12 cellular contexts compared by ENCODE assay signal in the genomic region with DNA sequence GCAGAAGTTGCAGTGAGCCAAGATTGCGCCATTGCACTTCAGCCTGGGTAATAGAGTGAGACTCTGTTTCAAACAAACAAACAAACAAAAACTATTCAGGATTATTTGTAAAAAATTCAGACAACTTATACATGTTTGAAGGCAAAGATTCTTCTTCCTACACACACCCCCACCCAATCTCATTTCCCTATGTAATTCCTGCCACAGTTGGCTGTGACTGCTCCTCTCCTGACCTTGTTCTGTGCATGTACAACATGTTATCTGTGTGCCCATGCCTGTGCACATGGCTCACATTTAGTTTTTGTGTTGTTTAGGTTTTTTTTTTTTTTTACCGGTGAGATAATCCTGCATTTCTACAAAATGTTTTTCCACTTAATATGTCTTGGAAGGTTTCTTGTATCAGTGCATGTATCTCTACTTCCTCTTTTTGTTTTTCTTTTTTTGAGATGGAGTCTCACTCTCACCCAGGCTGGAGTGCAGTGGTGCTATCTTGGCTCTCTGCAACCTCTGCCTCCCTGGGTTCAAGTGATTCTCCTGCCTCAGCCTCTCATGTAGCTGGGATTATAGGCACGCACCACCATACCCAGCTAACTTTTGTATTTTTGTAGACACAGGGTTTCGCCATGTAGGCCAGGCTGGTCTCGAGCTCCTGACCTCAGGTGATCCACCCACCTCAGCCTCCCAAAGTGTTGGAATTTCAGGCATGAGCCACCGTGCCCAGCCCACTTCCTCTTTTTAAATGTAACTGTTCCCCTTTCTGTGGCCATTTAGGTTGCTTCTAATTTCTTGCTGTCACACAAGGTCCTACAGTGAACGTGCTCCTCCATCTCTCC. TPM values are rescaled to one million over a fixed set of nuclear protein-coding genes. Genes with fewer than 3 reads are reported as not detected.
DNase-seq lines count a peak whose midpoint lies in the region; ATAC-seq and TF ChIP-seq lines count a peak whose summit lies in the region.
"Had no signal": no experiment of that assay in that cellular context is flagged by ENCODE, and none has a peak within 500 bp of the region (broad histone marks: within the 10 kb centered on the region; RNA-seq: fewer than 3 reads in every experiment).

No MANE protein-coding gene starts in this region.

- H3K79me2 ChIP-seq in DOHH2 (ENCODE audit: control insufficient read depth, low read length), result no peaks in the 10 kb centered on the region; the same call in 1 of the 2 replicates

- peak overlapping the region; percentile 49 for H3K4me3 ChIP-seq in DOHH2 (ENCODE audit: low read length)
- no peak overlapping the region for H3K4me3 ChIP-seq in A673 (ENCODE audit: low read depth, low read length, poor library complexity, severe bottlenecking)
- H3K4me3 ChIP-seq in CD8-positive, alpha-beta T cell (ENCODE audit: low read depth, low read length), result no peak overlapping the region

- H3K36me3 Mint-ChIP-seq in CD8-positive, alpha-beta T cell, result no peaks in the 10 kb centered on the region
- H3K36me3 Mint-ChIP-seq: activated CD8-positive, alpha-beta memory T cell treated with anti-CD3 and anti-CD28 coated beads, Interleukin-2, amount 10 ng/mL, durations not matched to agents 7 days and 5 days had no signal

- H3K9me2 ChIP-seq in DOHH2 (replicated peaks; ENCODE audit: control insufficient read depth, low read length), result no peaks in the 10 kb centered on the region

- intact Hi-C loops in A673 (cut with micrococcal nuclease; ENCODE audit: unreplicated experiment), result no loop called here
- intact Hi-C loops in CD8-positive, alpha-beta T cell (cut with DNase I, micrococcal nuclease), result no loop called here
- intact Hi-C loops in sciatic nerve (cut with DNase I), result no loop called here

- no peaks in the 10 kb centered on the region for H3K4me1 Mint-ChIP-seq in CD8-positive, alpha-beta T cell (ENCODE audit: low read depth)
- H3K4me1 Mint-ChIP-seq: activated CD8-positive, alpha-beta memory T cell treated with anti-CD3 and anti-CD28 coated beads, Interleukin-2, amount 10 ng/mL, durations not matched to agents 7 days and 5 days had no signal

- peaks cover 54% of the 10 kb centered on the region for H3K4me1 ChIP-seq in DOHH2 (ENCODE audit: control insufficient read depth, low read length)
- H3K4me1 ChIP-seq in A673 (ENCODE audit: insufficient read depth, low read length, poor library complexity, severe bottlenecking), result peaks cover 29% of the 10 kb centered on the region
- H3K4me1 ChIP-seq in CD8-positive, alpha-beta T cell (ENCODE audit: insufficient read depth, low read length), result no peaks in the 10 kb centered on the region

- peak overlapping the region; percentile 65 for H3K27ac ChIP-seq in DOHH2 (ENCODE audit: low read depth, low read length)
- no peak overlapping the region for H3K27ac ChIP-seq in A673 (ENCODE audit: low read depth, low read length, poor library complexity, severe bottlenecking)
- H3K27ac ChIP-seq in CD8-positive, alpha-beta T cell (ENCODE audit: low read depth, low read length), result no peak overlapping the region
- H3K27ac ChIP-seq: C4-2B had no signal

- no peaks in the 10 kb centered on the region for H4K20me1 ChIP-seq in DOHH2 (ENCODE audit: control insufficient read depth, insufficient read depth, low read depth, low read length)

- no peak overlapping the region for H3K4me3 Mint-ChIP-seq in CD8-positive, alpha-beta T cell
- H3K4me3 Mint-ChIP-seq: activated CD8-positive, alpha-beta memory T cell treated with anti-CD3 and anti-CD28 coated beads, Interleukin-2, amount 10 ng/mL, durations not matched to agents 7 days and 5 days had no signal

- H3K4me2 ChIP-seq in DOHH2 (ENCODE audit: low read length), result peak overlapping the region; percentile 68

- TF ChIP-seq CTCF in DOHH2 (IDR thresholded peaks at IDR 0.05; ENCODE audit: low read depth, low read length, poor library complexity, severe bottlenecking) (no peak), A673 (conservative IDR thresholded peaks at IDR 0.05; ENCODE audit: low read depth, low read length) (no peak)
- TF ChIP-seq CTCF in CD8-positive, alpha-beta T cell (IDR thresholded peaks at IDR 0.05), result no peak

- no peak overlapping the region for H3K27ac Mint-ChIP-seq in CD8-positive, alpha-beta T cell
- H3K27ac Mint-ChIP-seq: activated CD8-positive, alpha-beta memory T cell treated with anti-CD3 and anti-CD28 coated beads, Interleukin-2, amount 10 ng/mL, durations not matched to agents 7 days and 5 days had no signal

- CTCF ChIA-PET in A673 (lab: Charles Lee), result no interaction called here
- CTCF ChIA-PET in CD8-positive, alpha-beta T cell (lab: Charles Lee), result interaction anchor here (0.6 kb wide), 1 partner anchor 20 kb away, joined by 4 read pairs; no protein-coding TSS in a partner anchor

- no peak for ATAC-seq in CD8-positive, alpha-beta T cell
- no peak for ATAC-seq in sciatic nerve
- ATAC-seq: activated CD8-positive, alpha-beta memory T cell treated with anti-CD3 and anti-CD28 coated beads, Interleukin-2, amount 10 ng/mL, durations not matched to agents 7 days and 5 days had no signal

- no peaks in the 10 kb centered on the region for H3K27me3 Mint-ChIP-seq in CD8-positive, alpha-beta T cell (ENCODE audit: low read depth)
- H3K27me3 Mint-ChIP-seq: activated CD8-positive, alpha-beta memory T cell treated with anti-CD3 and anti-CD28 coated beads, Interleukin-2, amount 10 ng/mL, durations not matched to agents 7 days and 5 days had no signal

- H3F3A ChIP-seq in DOHH2 (ENCODE audit: control insufficient read depth, insufficient read depth), result peaks cover 15% of the 10 kb centered on the region

- POLR2A ChIA-PET in A673 (lab: Charles Lee; ENCODE audit: low non-redundant PET), result interaction anchor here (0.6 kb wide), 1 partner anchor 35 kb away, joined by 16 read pairs; no protein-coding TSS in a partner anchor
- POLR2A ChIA-PET in CD8-positive, alpha-beta T cell (lab: Charles Lee), result no interaction called here

- H3K27me3 ChIP-seq in DOHH2 (ENCODE audit: control insufficient read depth, low read length) (no peaks in the 10 kb centered on the region), A673 (replicated peaks; ENCODE audit: insufficient read depth, low read depth, low read length, poor library complexity) (no peaks in the 10 kb centered on the region)
- no peaks in the 10 kb centered on the region for H3K27me3 ChIP-seq in CD8-positive, alpha-beta T cell (ENCODE audit: insufficient read depth, low read length)

- BruUV-seq in A673 (replicated peaks; lab: Mats Ljungman, UMichigan), result no TSS peak

- H3K9me3 Mint-ChIP-seq in CD8-positive, alpha-beta T cell, result no peaks in the 10 kb centered on the region

- in situ Hi-C loops in KBM-7 (cut with MboI; ENCODE audit: low pct_unique_long_range_greater_than_20kb, low sequenced_read_pairs), result no loop called here

- DNase-seq in KBM-7, result peak; percentile 91
- peak; percentile 43 for DNase-seq in SKM-1 treated with dmso at 0.1 percent for 144 hours (lab: John Stamatoyannopoulos, UW; ENCODE audit: unreplicated experiment)
- peak; percentile 9 for DNase-seq in medulla oblongata (ENCODE audit: extremely low spot score)
- DNase-seq in A673 (ENCODE audit: low spot score), result no peak
- DNase-seq in CD8-positive, alpha-beta T cell, result no peak
- DNase-seq in cerebellar nuclear complex (lab: John Stamatoyannopoulos, UW), result no peak
- DNase-seq in sciatic nerve (ENCODE audit: low spot score), result no peak
- DNase-seq: activated CD8-positive, alpha-beta memory T cell treated with anti-CD3 and anti-CD28 coated beads, Interleukin-2, amount 10 ng/mL, durations not matched to agents 7 days and 5 days; cortex of kidney; NCI-H510A had no signal

- peaks cover 30% of the 10 kb centered on the region for H3K36me3 ChIP-seq in DOHH2 (ENCODE audit: control insufficient read depth, low read length)
- no peaks in the 10 kb centered on the region for H3K36me3 ChIP-seq in A673 (ENCODE audit: insufficient read depth, low read length, poor library complexity, severe bottlenecking)
- no peaks in the 10 kb centered on the region for H3K36me3 ChIP-seq in CD8-positive, alpha-beta T cell (ENCODE audit: insufficient read depth, low read length)

- H3K9me3 ChIP-seq in DOHH2 (ENCODE audit: control insufficient read depth, insufficient read depth, low read length) (no peaks in the 10 kb centered on the region), A673 (ENCODE audit: low read depth, low read length, poor library complexity, severe bottlenecking) (no peaks in the 10 kb centered on the region)
- no peaks in the 10 kb centered on the region for H3K9me3 ChIP-seq in CD8-positive, alpha-beta T cell (ENCODE audit: low read length)

RNA-seq across cellular contexts. Expression of gene CFAP251, which starts 8.7 kb away (rescaled TPM):
- total RNA-seq in A673 (2021) (5.5 and 7.5 TPM in 2 replicates), sciatic nerve (3.8 TPM)
- total RNA-seq in CD8-positive, alpha-beta T cell, result under 1 TPM; 0.33 to 0.68 TPM

RNA-seq across cellular contexts. Expression of gene PSMD9, which starts 38.5 kb away (rescaled TPM):
- 78.3 and 86.4 TPM in 2 replicates for total RNA-seq in A673 (2021)
- total RNA-seq in CD8-positive, alpha-beta T cell, result 10 to 100 TPM; 38.7 to 42.2 TPM
- 34.3 TPM for total RNA-seq in sciatic nerve

Comparison
In these comparisons a context has a peak if more than half of its experiments do, and no peak if none do; other contexts are left out.
1. DNase-seq: peak in KBM-7 (single experiment), SKM-1 treated with dmso at 0.1 percent for 144 hours (single experiment) and medulla oblongata (single experiment); none in A673 (single experiment), CD8-positive, alpha-beta T cell (0 of 7), cerebellar nuclear complex (0 of 2) and sciatic nerve (single experiment).